ENCODE assay signal across 8 cellular contexts in genomic region chrX:1658083-1658463, GRCh38. TPM values are rescaled to one million over a fixed set of nuclear protein-coding genes. Genes with fewer than 3 reads are reported as not detected.
DNase-seq lines count a peak whose midpoint lies in the region; ATAC-seq, FAIRE-seq and TF ChIP-seq lines count a peak whose summit lies in the region.

No MANE protein-coding gene starts in this region.

- no peaks in the 10 kb centered on the region for H4K20me1 ChIP-seq in GM12878 (ENCODE audit: control insufficient read depth, insufficient read depth)

- H3K9ac ChIP-seq in GM12878 (ENCODE audit: control insufficient read depth, insufficient read depth, low read length): peak overlapping the region; percentile 82

- H3K9me3 Mint-ChIP-seq in osteocyte (ENCODE audit: unreplicated experiment): no peaks in the 10 kb centered on the region

- H3K4me1 Mint-ChIP-seq in osteocyte (ENCODE audit: unreplicated experiment): peaks cover 13% of the 10 kb centered on the region

- H3K27ac Mint-ChIP-seq in osteocyte (ENCODE audit: unreplicated experiment): no peak overlapping the region

- peak overlapping the region; percentile 22 for H3K4me3 ChIP-seq in Jurkat, Clone E6-1 (ENCODE audit: low read length)
- H3K4me3 ChIP-seq in GM12878 (peak overlapping the region; percentile 88), small intestine (ENCODE audit: low read depth in 1 of 2, low read length in 2 of 2) (peak overlapping the region; percentile 20 to 38)

- H3K27ac ChIP-seq in GM12878 (ENCODE audit: control insufficient read depth, insufficient read depth): peak overlapping the region; percentile 90
- H3K27ac ChIP-seq in small intestine (ENCODE audit: low read depth in 1 of 2, low read length in 1 of 2): peak overlapping the region in 1 of 2 donors; percentile 71

- CTCF ChIA-PET in GM12878 (lab: Yijun Ruan, JAX): no interaction called here

- H3K4me1 ChIP-seq in GM12878 (ENCODE audit: control insufficient read depth, insufficient read depth, low read length) (peaks cover 9% of the 10 kb centered on the region), small intestine (ENCODE audit: control insufficient read depth in 2 of 2, insufficient read depth in 1 of 2, low read depth in 1 of 2, low read length in 1 of 2) (no peaks in the 10 kb centered on the region)

- intact Hi-C loops in GM12878 (cut with micrococcal nuclease; ENCODE audit: unreplicated experiment): no loop called here

- SMC1A ChIA-PET in GM12878 (lab: Charles Lee; ENCODE audit: uncharacterized antibody, unreplicated experiment): no interaction called here

- peaks cover 8% of the 10 kb centered on the region for H3K27me3 Mint-ChIP-seq in osteocyte (ENCODE audit: unreplicated experiment)

- POLR2A ChIA-PET in GM12878 (lab: Charles Lee): no interaction called here

- FAIRE-seq in GM12878 (lab: Jason Lieb, UNC) (no peak), small intestine (lab: Jason Lieb, UNC) (no peak)

- H3K36me3 ChIP-seq in GM12878 (ENCODE audit: control insufficient read depth in 2 of 2, insufficient read depth in 2 of 2, low read length in 1 of 2): no peaks in the 10 kb centered on the region; a peak in 1 of 4 replicates
- H3K36me3 ChIP-seq in small intestine (ENCODE audit: control insufficient read depth in 2 of 2, insufficient read depth in 2 of 2, low read length in 2 of 2): no peaks in the 10 kb centered on the region

- peaks cover 23% of the 10 kb centered on the region for H3K79me2 ChIP-seq in GM12878 (ENCODE audit: control insufficient read depth, insufficient read depth, low read length)

- peak overlapping the region; percentile 93 for H3K4me2 ChIP-seq in GM12878 (ENCODE audit: control insufficient read depth, insufficient read depth)

- H3K9me3 ChIP-seq in GM12878 (replicated peaks; ENCODE audit: control insufficient read depth, insufficient read depth, low read length) (no peaks in the 10 kb centered on the region; the same call in 2 of the 3 replicates), small intestine (ENCODE audit: control insufficient read depth, low read depth) (no peaks in the 10 kb centered on the region)

- RAD21 ChIA-PET in GM12878 (lab: Charles Lee; ENCODE audit: unreplicated experiment): no interaction called here

- TF ChIP-seq EP300 in GM12878 (IDR thresholded peaks at IDR 0.05; ENCODE audit: borderline replicate concordance in 1 of 2, control insufficient read depth in 1 of 2, low read depth in 2 of 2, low read length in 2 of 2): no peak

- TF ChIP-seq RAD21 in GM12878 (IDR thresholded peaks at IDR 0.05; ENCODE audit: insufficient read depth, low read depth, low read length): no peak

- no peak for TF ChIP-seq CTCF in GM12878 (IDR thresholded peaks at IDR 0.05 in 2 of 3, conservative IDR thresholded peaks at IDR 0.05 in 1 of 3; ENCODE audit: control insufficient read depth in 2 of 3, extremely low read depth in 1 of 3, insufficient read depth in 1 of 3, low read depth in 3 of 3, low read length in 3 of 3)
- TF ChIP-seq CTCF in osteocyte (IDR thresholded peaks at IDR 0.05): no peak

- in situ Hi-C loops in GM12878 (cut with MboI): loop anchor here (10.0 kb wide), 1 partner anchor 847 kb away; the partner anchor contains the start of genes DHRSX and ZBED1

- ATAC-seq in GM12878: peak; percentile 8

- TSS peak; percentile 94 for BruUV-seq in GM12878 (replicated peaks; lab: Mats Ljungman, UMichigan)

- no peaks in the 10 kb centered on the region for H3K36me3 Mint-ChIP-seq in osteocyte (ENCODE audit: unreplicated experiment)

- DNase-seq in activated CD4-positive, alpha-beta T cell treated with anti-CD3 and anti-CD28 coated beads for 48 hours: peak; percentile 25
- no peak for DNase-seq in activated CD4-positive, alpha-beta T cell treated with anti-CD3 and anti-CD28 coated beads for 1 hour
- no peak for DNase-seq in Jurkat, Clone E6-1 (ENCODE audit: low read depth, low spot score)
- DNase-seq in GM12878 (ENCODE audit: low read depth, low spot score) (no peak), small intestine (no peak), NCI-H2081 (lab: John Stamatoyannopoulos, UW) (no peak), osteocyte (ENCODE audit: extremely low spot score, unreplicated experiment) (no peak), LoVo (ENCODE audit: low spot score) (no peak)

- no peak for TF ChIP-seq POLR2A in GM12878 (IDR thresholded peaks at IDR 0.05; ENCODE audit: low read depth, low read length)

- peak overlapping the region; percentile 93 for H2AFZ ChIP-seq in GM12878 (ENCODE audit: control insufficient read depth, low read depth, low read length)

- H3K27me3 ChIP-seq in GM12878 (replicated peaks in 1 of 2; ENCODE audit: control insufficient read depth in 2 of 2, insufficient read depth in 2 of 2, low read length in 1 of 2) (no peaks in the 10 kb centered on the region), small intestine (ENCODE audit: control insufficient read depth in 2 of 2, insufficient read depth in 2 of 2, low read length in 2 of 2) (no peaks in the 10 kb centered on the region)

- H3K4me3 Mint-ChIP-seq in osteocyte (ENCODE audit: unreplicated experiment): no peak overlapping the region

- WGBS in GM12878 (ENCODE audit: insufficient coverage, insufficient replicate concordance, low lambda C conversion rate, missing lambda C conversion rate): 2% methylated on average over 13 of the region's 13 CpGs
- WGBS in small intestine, 3 donors: 19 to 33% (median 23%) methylated on average over 13 of the region's 13 CpGs

TF ChIP-seq in GM12878, 131 proteins besides CTCF, POLR2A, EP300 and RAD21:
- no peak for TF ChIP-seq PKNOX1 (IDR thresholded peaks at IDR 0.05)
- TF ChIP-seq MEF2B (IDR thresholded peaks at IDR 0.05; ENCODE audit: partially characterized antibody, poor library complexity, severe bottlenecking): peak; percentile 32
- TF ChIP-seq RUNX3 (IDR thresholded peaks at IDR 0.05; ENCODE audit: low read length): peak; percentile 29; the same call in 1 of the 2 replicates
- TF ChIP-seq NR2F1 (conservative IDR thresholded peaks at IDR 0.05): no peak
- no peak for TF ChIP-seq DPF2 (IDR thresholded peaks at IDR 0.05)
- no peak for TF ChIP-seq STAT1 (conservative IDR thresholded peaks at IDR 0.05)

RNA-seq across cellular contexts. Expression of gene ASMT, which starts 43.2 kb away (rescaled TPM):
- not detected for polyA plus RNA-seq in Jurkat, Clone E6-1 (2012; ENCODE audit: insufficient read depth, insufficient read length)
- total RNA-seq in GM12878 (2013; cell fraction: nucleolus; rRNA removed): not detected in 2 replicates
- total RNA-seq in GM12878 (2014; rRNA removed): not detected in 2 replicates
- total RNA-seq in GM12878 (2014; rRNA removed; fragmentation: Illumina TruSeq; extraction: Trizol): not detected in 2 replicates
- not detected in 2 replicates for total RNA-seq in GM12878 (2021)
- polyA plus RNA-seq in GM12878 (2011; ENCODE audit: low read depth): 0.77 TPM
- not detected in 2 replicates for polyA plus RNA-seq in GM12878 (2011; rRNA removed)
- 0.10 and 0.20 TPM in 2 replicates for polyA plus RNA-seq in GM12878 (2011; cell fraction: cytosol; rRNA removed)
- 0.18 TPM in 1 of 2 replicates, not detected in the other for polyA plus RNA-seq in GM12878 (2011; cell fraction: nucleus; rRNA removed)
- 0.45 and 1.1 TPM in 2 replicates for polyA plus RNA-seq in GM12878 (2012)
- polyA plus RNA-seq in GM12878 (2014; fragmentation: Illumina TruSeq; extraction: Trizol): 0.29 TPM in 1 of 2 replicates, not detected in the other
- under 1 TPM in 1 of 2 experiments, not detected in 1; 0.18 TPM for polyA plus RNA-seq in GM12878 (2014; fragmentation: Nextera tagmentation; extraction: Ambion mirVana)
- 0.09 TPM in 1 of 2 replicates, not detected in the other for polyA plus RNA-seq in GM12878 (2014; rRNA removed)
- polyA plus RNA-seq in GM12878 (2016; fragmentation: Nextera tagmentation; extraction: Ambion mirVana): not detected
- not detected in 2 replicates for polyA minus RNA-seq in GM12878 (2011; rRNA and poly(A)+ RNA removed)
- not detected in 2 replicates for polyA minus RNA-seq in GM12878 (2011; cell fraction: cytosol; rRNA and poly(A)+ RNA removed)
- not detected in 2 replicates for polyA minus RNA-seq in GM12878 (2011; cell fraction: nucleus; rRNA and poly(A)+ RNA removed)
- polyA plus RNA-seq in small intestine: under 1 TPM in 1 of 3 donors, not detected in 2; 0.06 TPM
- not detected in 2 replicates for total RNA-seq in osteocyte

Comparison
In these comparisons a context has a peak if more than half of its experiments do, and no peak if none do; other contexts are left out.
1. H3K4me3 ChIP-seq: peak in every context shown above with its lines; median percentile 88 in GM12878; 29 in small intestine; 22 in Jurkat, Clone E6-1.